ENCODE assay signal across 9 cellular contexts in genomic region chr1:197144570-197145325, GRCh38. TPM values are rescaled to one million over a fixed set of nuclear protein-coding genes. Genes with fewer than 3 reads are reported as not detected.
DNase-seq lines count a peak whose midpoint lies in the region; ATAC-seq and TF ChIP-seq lines count a peak whose summit lies in the region.
"Had no signal": no experiment of that assay in that cellular context is flagged by ENCODE, and none has a peak within 500 bp of the region (broad histone marks: within the 10 kb centered on the region; RNA-seq: fewer than 3 reads in every experiment).

No MANE protein-coding gene starts in this region.

- no peak overlapping the region for H2BK15ac ChIP-seq in mesenchymal stem cell (ENCODE audit: low read depth, poor library complexity, severe bottlenecking)

- H3K4me3 ChIP-seq in DND-41 (ENCODE audit: low read depth in 1 of 2, low read length in 2 of 2) (peak overlapping the region; percentile 47 to 64), mesenchymal stem cell (ENCODE audit: insufficient read depth in 1 of 2, low read depth in 1 of 2, low read length in 2 of 2) (peak overlapping the region in 1 of 2 experiments; percentile 78), body of pancreas (no peak overlapping the region)
- H3K4me3 ChIP-seq in effector memory CD4-positive, alpha-beta T cell (ENCODE audit: insufficient read depth, low read depth, low read length, poor library complexity, severe bottlenecking), result no peak overlapping the region

- H3K4me2 ChIP-seq in DND-41 (ENCODE audit: insufficient read depth, low read length) (peak overlapping the region; percentile 88), mesenchymal stem cell (ENCODE audit: low read length, poor library complexity, severe bottlenecking) (peak overlapping the region; percentile 49)

- H3K9ac ChIP-seq in DND-41 (ENCODE audit: low read depth, low read length) (peak overlapping the region; percentile 74), mesenchymal stem cell (ENCODE audit: low read length) (peak overlapping the region; percentile 41)

- peaks cover 3% of the 10 kb centered on the region for H3K4me1 Mint-ChIP-seq in activated naive CD8-positive, alpha-beta T cell treated with anti-CD3 and anti-CD28 coated beads for 36 hours

- peaks cover 30% of the 10 kb centered on the region for H3K36me3 Mint-ChIP-seq in activated naive CD8-positive, alpha-beta T cell treated with anti-CD3 and anti-CD28 coated beads for 36 hours

- H3K36me3 ChIP-seq in DND-41 (ENCODE audit: insufficient read depth, low read length), result peaks cover 54% of the 10 kb centered on the region
- no peaks in the 10 kb centered on the region for H3K36me3 ChIP-seq in mesenchymal stem cell (ENCODE audit: control insufficient read depth in 1 of 2, insufficient read depth in 2 of 2, low read depth in 1 of 2, low read length in 2 of 2)
- H3K36me3 ChIP-seq in body of pancreas (replicated peaks in 1 of 2; ENCODE audit: insufficient read depth in 1 of 2, low read depth in 2 of 2), result no peaks in the 10 kb centered on the region
- no peaks in the 10 kb centered on the region for H3K36me3 ChIP-seq in effector memory CD4-positive, alpha-beta T cell (ENCODE audit: control insufficient read depth, insufficient read depth, low read length)

- peak overlapping the region; percentile 83 for H3K4me3 Mint-ChIP-seq in activated naive CD8-positive, alpha-beta T cell treated with anti-CD3 and anti-CD28 coated beads for 36 hours

- WGBS in mesenchymal stem cell, result 39% methylated on average over 2 of the region's 5 CpGs
- 69 to 71% methylated on average over 5 of the region's 5 CpGs for whole genome bisulfite sequencing in body of pancreas, 2 donors

- no peak overlapping the region for H3K14ac ChIP-seq in mesenchymal stem cell (ENCODE audit: low read length in 2 of 2)

- no peak overlapping the region for H3K23ac ChIP-seq in mesenchymal stem cell (ENCODE audit: low read length in 2 of 2)

- H3K9me3 ChIP-seq in DND-41 (ENCODE audit: insufficient read depth, low read length, severe bottlenecking) (no peaks in the 10 kb centered on the region), mesenchymal stem cell (ENCODE audit: control insufficient read depth, low read length) (no peaks in the 10 kb centered on the region), body of pancreas (no peaks in the 10 kb centered on the region)
- H3K9me3 ChIP-seq in effector memory CD4-positive, alpha-beta T cell (ENCODE audit: control insufficient read depth, low read length), result no peaks in the 10 kb centered on the region

- no peak overlapping the region for H4K8ac ChIP-seq in mesenchymal stem cell (ENCODE audit: low read length)

- peaks cover 67% of the 10 kb centered on the region for H3K79me2 ChIP-seq in DND-41 (ENCODE audit: insufficient read depth, low read length)

- no peak overlapping the region for H4K91ac ChIP-seq in mesenchymal stem cell (ENCODE audit: low read length)

- TF ChIP-seq POLR2A in body of pancreas (IDR thresholded peaks at IDR 0.05), result no peak

- H3K27me3 ChIP-seq in DND-41 (ENCODE audit: insufficient read depth, low read length, poor library complexity), result no peaks in the 10 kb centered on the region
- H3K27me3 ChIP-seq in mesenchymal stem cell (ENCODE audit: control insufficient read depth in 1 of 2, insufficient read depth in 1 of 2, low read length in 2 of 2), result no peaks in the 10 kb centered on the region
- H3K27me3 ChIP-seq in body of pancreas, result no peaks in the 10 kb centered on the region
- H3K27me3 ChIP-seq in effector memory CD4-positive, alpha-beta T cell (replicated peaks; ENCODE audit: control insufficient read depth, insufficient read depth, low read length, poor library complexity, severe bottlenecking), result no peaks in the 10 kb centered on the region

- H2AFZ ChIP-seq in DND-41 (ENCODE audit: low read depth, low read length) (no peak overlapping the region), mesenchymal stem cell (ENCODE audit: low read depth, low read length) (no peak overlapping the region)

- H2BK12ac ChIP-seq in mesenchymal stem cell (ENCODE audit: low read length in 2 of 2), result no peak overlapping the region

- no peaks in the 10 kb centered on the region for H3K9me3 Mint-ChIP-seq in activated naive CD8-positive, alpha-beta T cell treated with anti-CD3 and anti-CD28 coated beads for 36 hours

- TF ChIP-seq CTCF in DND-41 (IDR thresholded peaks at IDR 0.05; ENCODE audit: borderline replicate concordance, extremely low read depth, low read length, poor library complexity, severe bottlenecking) (no peak), body of pancreas (IDR thresholded peaks at IDR 0.05) (no peak)

- ATAC-seq in DND-41 (ENCODE audit: insufficient read depth, low read depth) (no peak), body of pancreas (no peak), HG03342 (IDR thresholded peaks at IDR 0.05; ENCODE audit: unreplicated experiment) (no peak)

- intact Hi-C loops in body of pancreas (cut with DNase I), result no loop called here

- H2BK120ac ChIP-seq in mesenchymal stem cell (ENCODE audit: low read depth, low read length), result no peak overlapping the region

- in situ Hi-C loops in KBM-7 (cut with MboI; ENCODE audit: low pct_unique_long_range_greater_than_20kb, low sequenced_read_pairs), result no loop called here

- DNase-seq in DND-41 (peak; percentile 23), KBM-7 (peak; percentile 16), mesenchymal stem cell (peak; percentile 51), body of pancreas (no peak), NCI-H128 (lab: John Stamatoyannopoulos, UW; ENCODE audit: unreplicated experiment) (no peak)
- DNase-seq in activated naive CD8-positive, alpha-beta T cell treated with anti-CD3 and anti-CD28 coated beads for 36 hours, result no peak
- DNase-seq in effector memory CD4-positive, alpha-beta T cell, result no peak
- DNase-seq: activated naive CD4-positive, alpha-beta T cell treated with Interleukin-2 at 50 U/mL for 16 hours had no signal

- H2AK5ac ChIP-seq in mesenchymal stem cell (ENCODE audit: low read length, severe bottlenecking), result no peak overlapping the region

- H3K4me1 ChIP-seq in DND-41 (ENCODE audit: insufficient read depth, low read length), result peaks cover 64% of the 10 kb centered on the region
- no peaks in the 10 kb centered on the region for H3K4me1 ChIP-seq in mesenchymal stem cell (ENCODE audit: control insufficient read depth, insufficient read depth, low read depth, low read length)
- H3K4me1 ChIP-seq in body of pancreas, result peaks cover 3% of the 10 kb centered on the region
- H3K4me1 ChIP-seq in effector memory CD4-positive, alpha-beta T cell (ENCODE audit: control insufficient read depth, insufficient read depth, low read length, poor library complexity, severe bottlenecking), result no peaks in the 10 kb centered on the region

- no peak overlapping the region for H3K4ac ChIP-seq in mesenchymal stem cell (ENCODE audit: low read depth in 1 of 2, low read length in 2 of 2)

- no peak overlapping the region for H2BK5ac ChIP-seq in mesenchymal stem cell (ENCODE audit: low read depth, low read length, poor library complexity, severe bottlenecking)

- peaks cover 6% of the 10 kb centered on the region; the same call in 1 of the 2 replicates for H4K20me1 ChIP-seq in DND-41 (ENCODE audit: insufficient read depth, low read length)

- H3K27ac Mint-ChIP-seq in activated naive CD8-positive, alpha-beta T cell treated with anti-CD3 and anti-CD28 coated beads for 36 hours, result no peak overlapping the region

- H3K79me1 ChIP-seq in mesenchymal stem cell (replicated peaks; ENCODE audit: low read length, poor library complexity, severe bottlenecking), result peaks cover 1% of the 10 kb centered on the region

- peaks cover 13% of the 10 kb centered on the region for H3K27me3 Mint-ChIP-seq in activated naive CD8-positive, alpha-beta T cell treated with anti-CD3 and anti-CD28 coated beads for 36 hours

- H3K27ac ChIP-seq in DND-41 (ENCODE audit: low read length), result peak overlapping the region; percentile 92
- H3K27ac ChIP-seq in mesenchymal stem cell (ENCODE audit: low read length, poor library complexity, severe bottlenecking), result no peak overlapping the region
- H3K27ac ChIP-seq in body of pancreas, result no peak overlapping the region
- H3K27ac ChIP-seq in effector memory CD4-positive, alpha-beta T cell (ENCODE audit: insufficient read depth, low read length, poor library complexity, severe bottlenecking), result no peak overlapping the region

- no peak overlapping the region for H3K18ac ChIP-seq in mesenchymal stem cell (ENCODE audit: low read depth in 1 of 2, low read length in 2 of 2)

RNA-seq across cellular contexts. Expression of gene ASPM, which starts 1.7 kb away (rescaled TPM):
- total RNA-seq in activated naive CD8-positive, alpha-beta T cell treated with anti-CD3 and anti-CD28 coated beads for 36 hours, result 10 to 100 TPM; 30.2 to 31.4 TPM
- 2.0 TPM for polyA plus RNA-seq in mesenchymal stem cell (2013, experiment 1 of 2)
- 1.8 TPM for polyA plus RNA-seq in mesenchymal stem cell (2013, experiment 2 of 2)
- total RNA-seq in body of pancreas, result under 1 TPM; under 0.01 to 0.66 TPM

RNA-seq across cellular contexts. Expression of gene ZBTB41, which starts 56.3 kb away (rescaled TPM):
- 1 to 10 TPM; 3.4 to 3.7 TPM for total RNA-seq in activated naive CD8-positive, alpha-beta T cell treated with anti-CD3 and anti-CD28 coated beads for 36 hours
- 5.3 TPM for polyA plus RNA-seq in mesenchymal stem cell (2013, experiment 1 of 2)
- 5.5 TPM for polyA plus RNA-seq in mesenchymal stem cell (2013, experiment 2 of 2)
- 1 to 10 TPM; 4.6 to 7.5 TPM for total RNA-seq in body of pancreas

Comparison
In these comparisons a context has a peak if more than half of its experiments do, and no peak if none do; other contexts are left out.
1. DNase-seq: peak in DND-41 (single experiment), KBM-7 (single experiment) and mesenchymal stem cell (single experiment); none in activated naive CD8-positive, alpha-beta T cell treated with anti-CD3 and anti-CD28 coated beads for 36 hours (single experiment), body of pancreas (0 of 4), effector memory CD4-positive, alpha-beta T cell (0 of 3) and NCI-H128 (single experiment).
2. H3K4me3 ChIP-seq: peak in DND-41 (2 of 2); none in body of pancreas (0 of 2) and effector memory CD4-positive, alpha-beta T cell (single experiment).
3. RNA of gene ASPM, which starts 1.7 kb away (total RNA-seq): 30.2 to 31.4 TPM in activated naive CD8-positive, alpha-beta T cell treated with anti-CD3 and anti-CD28 coated beads for 36 hours; under 0.01 to 0.66 TPM in body of pancreas; every median in the first group is over 10 times any median in the second.